1 cellular context compared by ENCODE assay signal in the genomic region with DNA sequence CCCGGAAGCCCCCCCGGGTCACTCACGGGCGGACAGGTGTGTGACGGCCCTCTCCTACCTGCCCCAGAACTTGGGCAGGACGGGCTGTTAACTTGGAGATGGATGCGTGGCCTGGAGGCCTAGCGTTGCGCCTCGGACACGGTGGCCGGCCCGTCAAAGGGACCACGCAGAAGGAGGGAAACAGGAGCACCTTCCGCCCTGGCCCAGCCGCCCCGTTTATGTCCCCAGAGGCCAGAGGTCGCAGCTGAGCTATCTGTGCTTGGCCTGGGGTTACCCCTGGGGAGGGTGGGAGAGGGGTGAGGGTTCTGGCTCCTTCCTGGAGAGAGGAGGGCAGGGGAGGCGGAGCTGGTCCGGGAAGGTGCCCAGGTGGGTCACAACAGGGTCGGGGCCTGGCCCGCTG.
TF ChIP-seq lines count a peak whose summit lies in the region.

No MANE protein-coding gene starts in this region.

TF ChIP-seq in H1, 55 proteins besides CTCF, POLR2A, EP300 and RAD21:
- TF ChIP-seq GABPA (IDR thresholded peaks at IDR 0.05; ENCODE audit: borderline replicate concordance, insufficient read depth, low read length) (no peak), CREB1 (IDR thresholded peaks at IDR 0.05) (no peak), JUND (IDR thresholded peaks at IDR 0.05; ENCODE audit: low read length) (no peak), MAFK (IDR thresholded peaks at IDR 0.05; ENCODE audit: low read depth, low read length) (no peak), SP2 (IDR thresholded peaks at IDR 0.05; ENCODE audit: low read length) (no peak), POU5F1 (IDR thresholded peaks at IDR 0.05; ENCODE audit: low read depth, low read length) (no peak)
TF ChIP-seq in H1: peak in this region for 0.
